1 cellular context compared by ENCODE assay signal in genomic region chr6:145026267-145026679, GRCh38.
TF ChIP-seq lines count a peak whose summit lies in the region.

No MANE protein-coding gene starts in this region.

TF ChIP-seq in HepG2, 621 proteins besides CTCF, POLR2A, EP300 and RAD21 (continued from another document and continues in another):
- TF ChIP-seq, protein P1, sequence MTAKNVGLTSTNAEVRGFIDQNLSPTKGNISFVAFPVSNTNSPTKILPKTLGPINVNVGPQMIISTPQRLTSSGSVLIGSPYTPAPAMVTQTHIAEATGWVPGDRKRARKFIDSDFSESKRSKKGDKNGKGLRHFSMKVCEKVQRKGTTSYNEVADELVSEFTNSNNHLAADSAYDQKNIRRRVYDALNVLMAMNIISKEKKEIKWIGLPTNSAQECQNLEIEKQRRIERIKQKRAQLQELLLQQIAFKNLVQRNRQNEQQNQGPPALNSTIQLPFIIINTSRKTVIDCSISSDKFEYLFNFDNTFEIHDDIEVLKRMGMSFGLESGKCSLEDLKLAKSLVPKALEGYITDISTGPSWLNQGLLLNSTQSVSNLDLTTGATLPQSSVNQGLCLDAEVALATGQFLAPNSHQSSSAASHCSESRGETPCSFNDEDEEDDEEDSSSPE (CRISPR knock-in tag; IDR thresholded peaks at IDR 0.05), result peak; percentile 54
- TF ChIP-seq SOX6 (IDR thresholded peaks at IDR 0.05) (no peak), SOX6 (CRISPR knock-in tag; IDR thresholded peaks at IDR 0.05) (peak; percentile 85), FOXK1 (CRISPR knock-in tag; IDR thresholded peaks at IDR 0.05; ENCODE audit: borderline replicate concordance, low read depth) (peak; percentile 92), MBD4 (IDR thresholded peaks at IDR 0.05; ENCODE audit: borderline replicate concordance, low read length) (0 out of 2 replicates have a peak, but pooled peaks have one; percentile 67), ZNF891 (CRISPR knock-in tag; IDR thresholded peaks at IDR 0.05) (no peak), KLF13 (CRISPR knock-in tag; IDR thresholded peaks at IDR 0.05) (no peak), THRA (CRISPR knock-in tag; IDR thresholded peaks at IDR 0.05; ENCODE audit: borderline replicate concordance) (peak; percentile 79; the same call in 1 of the 2 replicates), ZNF367 (CRISPR knock-in tag; IDR thresholded peaks at IDR 0.05; ENCODE audit: borderline replicate concordance) (no peak), CCAR2 (optimal IDR thresholded peaks at IDR 0.05; ENCODE audit: low read depth, low read length) (no peak), ZNF510 (CRISPR knock-in tag; IDR thresholded peaks at IDR 0.05; ENCODE audit: low read depth) (no peak), CREM (IDR thresholded peaks at IDR 0.05) (peak; percentile 81), CREM (CRISPR knock-in tag; IDR thresholded peaks at IDR 0.05) (no peak), GATA4 (IDR thresholded peaks at IDR 0.05; ENCODE audit: borderline replicate concordance, low read depth) (peak; percentile 75; the same call in 1 of the 2 replicates), KDM2A (CRISPR knock-in tag; IDR thresholded peaks at IDR 0.05; ENCODE audit: borderline replicate concordance, low read depth) (peak; percentile 35; the same call in 1 of the 2 replicates), ZNF691 (CRISPR knock-in tag; IDR thresholded peaks at IDR 0.05; ENCODE audit: borderline replicate concordance, low read depth) (peak; percentile 98), ZNF501 (CRISPR knock-in tag; IDR thresholded peaks at IDR 0.05) (no peak), TBL1XR1 (IDR thresholded peaks at IDR 0.05; ENCODE audit: borderline replicate concordance, low read length, partially characterized antibody) (peak; percentile 36), TAF1 (CRISPR knock-in tag; IDR thresholded peaks at IDR 0.05) (0 out of 2 replicates have a peak, but pooled peaks have one; percentile 23), ETV5 (CRISPR knock-in tag; IDR thresholded peaks at IDR 0.05; ENCODE audit: borderline replicate concordance) (peak; percentile 99), RBM39 (IDR thresholded peaks at IDR 0.05; ENCODE audit: low read depth, low read length, poor library complexity, severe bottlenecking) (no peak), PPARG (CRISPR knock-in tag; conservative IDR thresholded peaks at IDR 0.05) (peak; percentile 84), ETV6 (CRISPR knock-in tag; conservative IDR thresholded peaks at IDR 0.05) (0 out of 2 replicates have a peak, but pooled peaks have one; percentile 36), PHF5A (CRISPR knock-in tag; IDR thresholded peaks at IDR 0.05; ENCODE audit: low read depth, unreplicated experiment) (peak; percentile 83), BRD4 (CRISPR knock-in tag; IDR thresholded peaks at IDR 0.05) (peak; percentile 34; the same call in 1 of the 2 replicates), ZNF557 (CRISPR knock-in tag; IDR thresholded peaks at IDR 0.05) (0 out of 2 replicates have a peak, but pooled peaks have one; percentile 25), NR2F1 (CRISPR knock-in tag; IDR thresholded peaks at IDR 0.05) (peak; percentile 68 to 86), DMAP1 (CRISPR knock-in tag; IDR thresholded peaks at IDR 0.05) (peak; percentile 59; the same call in 1 of the 2 replicates), CCDC6 (CRISPR knock-in tag; IDR thresholded peaks at IDR 0.05) (peak; percentile 69; the same call in 1 of the 2 replicates), TOE1 (CRISPR knock-in tag; IDR thresholded peaks at IDR 0.05) (peak; percentile 66; the same call in 1 of the 2 replicates), ZBTB43 (CRISPR knock-in tag; conservative IDR thresholded peaks at IDR 0.05) (peak; percentile 87), MAFF (IDR thresholded peaks at IDR 0.05; ENCODE audit: low read depth, low read length) (no peak), FOXJ3 (CRISPR knock-in tag; IDR thresholded peaks at IDR 0.05; ENCODE audit: borderline replicate concordance) (peak; percentile 98), KAT8 (CRISPR knock-in tag; IDR thresholded peaks at IDR 0.05) (peak; percentile 83), ZNF232 (CRISPR knock-in tag; IDR thresholded peaks at IDR 0.05; ENCODE audit: borderline replicate concordance) (peak; percentile 69; the same call in 1 of the 2 replicates), MLX (CRISPR knock-in tag; IDR thresholded peaks at IDR 0.05) (peak; percentile 95), ELF3 (CRISPR knock-in tag; IDR thresholded peaks at IDR 0.05) (peak; percentile 92), ZNF713 (CRISPR knock-in tag; IDR thresholded peaks at IDR 0.05) (0 out of 2 replicates have a peak, but pooled peaks have one; percentile 32)
- TF ChIP-seq, protein P2, sequence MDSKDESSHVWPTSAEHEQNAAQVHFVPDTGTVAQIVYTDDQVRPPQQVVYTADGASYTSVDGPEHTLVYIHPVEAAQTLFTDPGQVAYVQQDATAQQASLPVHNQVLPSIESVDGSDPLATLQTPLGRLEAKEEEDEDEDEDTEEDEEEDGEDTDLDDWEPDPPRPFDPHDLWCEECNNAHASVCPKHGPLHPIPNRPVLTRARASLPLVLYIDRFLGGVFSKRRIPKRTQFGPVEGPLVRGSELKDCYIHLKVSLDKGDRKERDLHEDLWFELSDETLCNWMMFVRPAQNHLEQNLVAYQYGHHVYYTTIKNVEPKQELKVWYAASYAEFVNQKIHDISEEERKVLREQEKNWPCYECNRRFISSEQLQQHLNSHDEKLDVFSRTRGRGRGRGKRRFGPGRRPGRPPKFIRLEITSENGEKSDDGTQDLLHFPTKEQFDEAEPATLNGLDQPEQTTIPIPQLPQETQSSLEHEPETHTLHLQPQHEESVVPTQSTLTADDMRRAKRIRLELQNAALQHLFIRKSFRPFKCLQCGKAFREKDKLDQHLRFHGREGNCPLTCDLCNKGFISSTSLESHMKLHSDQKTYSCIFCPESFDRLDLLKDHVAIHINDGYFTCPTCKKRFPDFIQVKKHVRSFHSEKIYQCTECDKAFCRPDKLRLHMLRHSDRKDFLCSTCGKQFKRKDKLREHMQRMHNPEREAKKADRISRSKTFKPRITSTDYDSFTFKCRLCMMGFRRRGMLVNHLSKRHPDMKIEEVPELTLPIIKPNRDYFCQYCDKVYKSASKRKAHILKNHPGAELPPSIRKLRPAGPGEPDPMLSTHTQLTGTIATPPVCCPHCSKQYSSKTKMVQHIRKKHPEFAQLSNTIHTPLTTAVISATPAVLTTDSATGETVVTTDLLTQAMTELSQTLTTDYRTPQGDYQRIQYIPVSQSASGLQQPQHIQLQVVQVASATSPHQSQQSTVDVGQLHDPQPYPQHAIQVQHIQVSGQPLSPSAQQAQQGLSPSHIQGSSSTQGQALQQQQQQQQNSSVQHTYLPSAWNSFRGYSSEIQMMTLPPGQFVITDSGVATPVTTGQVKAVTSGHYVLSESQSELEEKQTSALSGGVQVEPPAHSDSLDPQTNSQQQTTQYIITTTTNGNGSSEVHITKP (CRISPR knock-in tag; IDR thresholded peaks at IDR 0.05; ENCODE audit: low read depth), result 0 out of 2 replicates have a peak, but pooled peaks have one; percentile 32
- TF ChIP-seq, protein P3, sequence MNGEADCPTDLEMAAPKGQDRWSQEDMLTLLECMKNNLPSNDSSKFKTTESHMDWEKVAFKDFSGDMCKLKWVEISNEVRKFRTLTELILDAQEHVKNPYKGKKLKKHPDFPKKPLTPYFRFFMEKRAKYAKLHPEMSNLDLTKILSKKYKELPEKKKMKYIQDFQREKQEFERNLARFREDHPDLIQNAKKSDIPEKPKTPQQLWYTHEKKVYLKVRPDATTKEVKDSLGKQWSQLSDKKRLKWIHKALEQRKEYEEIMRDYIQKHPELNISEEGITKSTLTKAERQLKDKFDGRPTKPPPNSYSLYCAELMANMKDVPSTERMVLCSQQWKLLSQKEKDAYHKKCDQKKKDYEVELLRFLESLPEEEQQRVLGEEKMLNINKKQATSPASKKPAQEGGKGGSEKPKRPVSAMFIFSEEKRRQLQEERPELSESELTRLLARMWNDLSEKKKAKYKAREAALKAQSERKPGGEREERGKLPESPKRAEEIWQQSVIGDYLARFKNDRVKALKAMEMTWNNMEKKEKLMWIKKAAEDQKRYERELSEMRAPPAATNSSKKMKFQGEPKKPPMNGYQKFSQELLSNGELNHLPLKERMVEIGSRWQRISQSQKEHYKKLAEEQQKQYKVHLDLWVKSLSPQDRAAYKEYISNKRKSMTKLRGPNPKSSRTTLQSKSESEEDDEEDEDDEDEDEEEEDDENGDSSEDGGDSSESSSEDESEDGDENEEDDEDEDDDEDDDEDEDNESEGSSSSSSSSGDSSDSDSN (CRISPR knock-in tag; IDR thresholded peaks at IDR 0.05), result no peak
- TF ChIP-seq, protein P4, sequence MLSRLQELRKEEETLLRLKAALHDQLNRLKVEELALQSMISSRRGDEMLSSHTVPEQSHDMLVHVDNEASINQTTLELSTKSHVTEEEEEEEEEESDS (CRISPR knock-in tag; IDR thresholded peaks at IDR 0.05; ENCODE audit: borderline replicate concordance), result no peak
- TF ChIP-seq, protein P5, sequence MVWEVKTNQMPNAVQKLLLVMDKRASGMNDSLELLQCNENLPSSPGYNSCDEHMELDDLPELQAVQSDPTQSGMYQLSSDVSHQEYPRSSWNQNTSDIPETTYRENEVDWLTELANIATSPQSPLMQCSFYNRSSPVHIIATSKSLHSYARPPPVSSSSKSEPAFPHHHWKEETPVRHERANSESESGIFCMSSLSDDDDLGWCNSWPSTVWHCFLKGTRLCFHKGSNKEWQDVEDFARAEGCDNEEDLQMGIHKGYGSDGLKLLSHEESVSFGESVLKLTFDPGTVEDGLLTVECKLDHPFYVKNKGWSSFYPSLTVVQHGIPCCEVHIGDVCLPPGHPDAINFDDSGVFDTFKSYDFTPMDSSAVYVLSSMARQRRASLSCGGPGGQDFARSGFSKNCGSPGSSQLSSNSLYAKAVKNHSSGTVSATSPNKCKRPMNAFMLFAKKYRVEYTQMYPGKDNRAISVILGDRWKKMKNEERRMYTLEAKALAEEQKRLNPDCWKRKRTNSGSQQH (CRISPR knock-in tag; IDR thresholded peaks at IDR 0.05; ENCODE audit: low read depth), result peak; percentile 82
- TF ChIP-seq, protein P6, sequence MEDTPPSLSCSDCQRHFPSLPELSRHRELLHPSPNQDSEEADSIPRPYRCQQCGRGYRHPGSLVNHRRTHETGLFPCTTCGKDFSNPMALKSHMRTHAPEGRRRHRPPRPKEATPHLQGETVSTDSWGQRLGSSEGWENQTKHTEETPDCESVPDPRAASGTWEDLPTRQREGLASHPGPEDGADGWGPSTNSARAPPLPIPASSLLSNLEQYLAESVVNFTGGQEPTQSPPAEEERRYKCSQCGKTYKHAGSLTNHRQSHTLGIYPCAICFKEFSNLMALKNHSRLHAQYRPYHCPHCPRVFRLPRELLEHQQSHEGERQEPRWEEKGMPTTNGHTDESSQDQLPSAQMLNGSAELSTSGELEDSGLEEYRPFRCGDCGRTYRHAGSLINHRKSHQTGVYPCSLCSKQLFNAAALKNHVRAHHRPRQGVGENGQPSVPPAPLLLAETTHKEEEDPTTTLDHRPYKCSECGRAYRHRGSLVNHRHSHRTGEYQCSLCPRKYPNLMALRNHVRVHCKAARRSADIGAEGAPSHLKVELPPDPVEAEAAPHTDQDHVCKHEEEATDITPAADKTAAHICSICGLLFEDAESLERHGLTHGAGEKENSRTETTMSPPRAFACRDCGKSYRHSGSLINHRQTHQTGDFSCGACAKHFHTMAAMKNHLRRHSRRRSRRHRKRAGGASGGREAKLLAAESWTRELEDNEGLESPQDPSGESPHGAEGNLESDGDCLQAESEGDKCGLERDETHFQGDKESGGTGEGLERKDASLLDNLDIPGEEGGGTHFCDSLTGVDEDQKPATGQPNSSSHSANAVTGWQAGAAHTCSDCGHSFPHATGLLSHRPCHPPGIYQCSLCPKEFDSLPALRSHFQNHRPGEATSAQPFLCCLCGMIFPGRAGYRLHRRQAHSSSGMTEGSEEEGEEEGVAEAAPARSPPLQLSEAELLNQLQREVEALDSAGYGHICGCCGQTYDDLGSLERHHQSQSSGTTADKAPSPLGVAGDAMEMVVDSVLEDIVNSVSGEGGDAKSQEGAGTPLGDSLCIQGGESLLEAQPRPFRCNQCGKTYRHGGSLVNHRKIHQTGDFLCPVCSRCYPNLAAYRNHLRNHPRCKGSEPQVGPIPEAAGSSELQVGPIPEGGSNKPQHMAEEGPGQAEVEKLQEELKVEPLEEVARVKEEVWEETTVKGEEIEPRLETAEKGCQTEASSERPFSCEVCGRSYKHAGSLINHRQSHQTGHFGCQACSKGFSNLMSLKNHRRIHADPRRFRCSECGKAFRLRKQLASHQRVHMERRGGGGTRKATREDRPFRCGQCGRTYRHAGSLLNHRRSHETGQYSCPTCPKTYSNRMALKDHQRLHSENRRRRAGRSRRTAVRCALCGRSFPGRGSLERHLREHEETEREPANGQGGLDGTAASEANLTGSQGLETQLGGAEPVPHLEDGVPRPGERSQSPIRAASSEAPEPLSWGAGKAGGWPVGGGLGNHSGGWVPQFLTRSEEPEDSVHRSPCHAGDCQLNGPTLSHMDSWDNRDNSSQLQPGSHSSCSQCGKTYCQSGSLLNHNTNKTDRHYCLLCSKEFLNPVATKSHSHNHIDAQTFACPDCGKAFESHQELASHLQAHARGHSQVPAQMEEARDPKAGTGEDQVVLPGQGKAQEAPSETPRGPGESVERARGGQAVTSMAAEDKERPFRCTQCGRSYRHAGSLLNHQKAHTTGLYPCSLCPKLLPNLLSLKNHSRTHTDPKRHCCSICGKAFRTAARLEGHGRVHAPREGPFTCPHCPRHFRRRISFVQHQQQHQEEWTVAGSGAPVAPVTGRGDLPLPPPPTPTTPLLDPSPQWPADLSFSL (CRISPR knock-in tag; IDR thresholded peaks at IDR 0.05), result no peak; the same call in 1 of the 2 replicates
